ENCODE assay signal across 1 cellular context in the genomic region with DNA sequence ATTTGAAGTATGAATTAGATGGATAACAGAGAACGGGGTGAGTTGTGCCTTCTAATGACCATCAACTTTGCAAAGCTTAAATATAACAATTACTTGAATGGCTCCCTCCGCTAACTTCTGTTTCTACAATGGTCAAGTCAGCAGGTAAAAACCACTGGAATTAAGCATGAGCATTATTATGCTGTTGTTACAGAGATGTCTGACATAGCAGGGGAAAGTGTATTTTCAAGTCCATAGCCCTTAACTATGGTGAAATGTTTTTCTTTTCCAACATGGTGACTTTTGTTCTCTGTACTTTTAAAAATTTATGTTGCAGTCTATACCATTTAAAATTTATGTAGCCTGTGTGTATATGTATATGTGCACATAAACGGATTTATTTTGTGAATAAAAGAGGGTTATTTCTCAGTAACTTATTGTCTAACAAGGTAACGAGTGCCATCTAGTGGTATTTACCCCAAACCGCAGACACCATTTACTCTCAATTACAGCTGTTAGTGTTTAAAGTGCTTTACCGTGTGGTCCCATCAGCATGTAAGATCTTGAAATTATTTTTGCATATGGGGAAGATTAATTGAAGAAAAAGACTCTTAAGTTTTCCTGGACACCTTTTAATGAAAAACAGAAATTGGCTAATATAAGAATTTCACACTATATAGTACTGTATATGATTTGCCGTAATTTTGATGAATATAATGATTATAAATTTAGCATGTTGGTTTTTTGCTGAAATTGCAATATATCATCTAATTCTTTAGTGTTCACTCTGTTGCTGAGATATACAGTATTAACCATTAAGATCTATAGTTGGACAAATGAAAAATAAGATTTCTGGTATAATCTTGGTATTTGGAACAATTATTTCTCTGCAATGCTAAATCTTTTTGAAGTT.
A peak's percentile ranks its signal among the peaks of the same experiment; 100 is the strongest.
TF ChIP-seq lines count a peak whose summit lies in the region.

No MANE protein-coding gene starts in this region.

TF ChIP-seq in GM12878, 131 proteins besides CTCF, POLR2A, EP300 and RAD21 (continued from another document):
- TF ChIP-seq, protein P1, sequence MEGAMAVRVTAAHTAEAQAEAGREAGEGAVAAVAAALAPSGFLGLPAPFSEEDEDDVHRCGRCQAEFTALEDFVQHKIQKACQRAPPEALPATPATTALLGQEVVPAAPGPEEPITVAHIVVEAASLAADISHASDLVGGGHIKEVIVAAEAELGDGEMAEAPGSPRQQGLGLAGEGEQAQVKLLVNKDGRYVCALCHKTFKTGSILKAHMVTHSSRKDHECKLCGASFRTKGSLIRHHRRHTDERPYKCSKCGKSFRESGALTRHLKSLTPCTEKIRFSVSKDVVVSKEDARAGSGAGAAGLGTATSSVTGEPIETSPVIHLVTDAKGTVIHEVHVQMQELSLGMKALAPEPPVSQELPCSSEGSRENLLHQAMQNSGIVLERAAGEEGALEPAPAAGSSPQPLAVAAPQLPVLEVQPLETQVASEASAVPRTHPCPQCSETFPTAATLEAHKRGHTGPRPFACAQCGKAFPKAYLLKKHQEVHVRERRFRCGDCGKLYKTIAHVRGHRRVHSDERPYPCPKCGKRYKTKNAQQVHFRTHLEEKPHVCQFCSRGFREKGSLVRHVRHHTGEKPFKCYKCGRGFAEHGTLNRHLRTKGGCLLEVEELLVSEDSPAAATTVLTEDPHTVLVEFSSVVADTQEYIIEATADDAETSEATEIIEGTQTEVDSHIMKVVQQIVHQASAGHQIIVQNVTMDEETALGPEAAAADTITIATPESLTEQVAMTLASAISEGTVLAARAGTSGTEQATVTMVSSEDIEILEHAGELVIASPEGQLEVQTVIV (IDR thresholded peaks at IDR 0.05; ENCODE audit: borderline replicate concordance, partially characterized antibody) = no peak
- TF ChIP-seq, protein P2, sequence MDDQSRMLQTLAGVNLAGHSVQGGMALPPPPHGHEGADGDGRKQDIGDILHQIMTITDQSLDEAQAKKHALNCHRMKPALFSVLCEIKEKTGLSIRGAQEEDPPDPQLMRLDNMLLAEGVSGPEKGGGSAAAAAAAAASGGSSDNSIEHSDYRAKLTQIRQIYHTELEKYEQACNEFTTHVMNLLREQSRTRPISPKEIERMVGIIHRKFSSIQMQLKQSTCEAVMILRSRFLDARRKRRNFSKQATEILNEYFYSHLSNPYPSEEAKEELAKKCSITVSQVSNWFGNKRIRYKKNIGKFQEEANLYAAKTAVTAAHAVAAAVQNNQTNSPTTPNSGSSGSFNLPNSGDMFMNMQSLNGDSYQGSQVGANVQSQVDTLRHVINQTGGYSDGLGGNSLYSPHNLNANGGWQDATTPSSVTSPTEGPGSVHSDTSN (IDR thresholded peaks at IDR 0.05; ENCODE audit: insufficient replicate concordance, low read depth, low read length) = no peak
- TF ChIP-seq ATF7 (IDR thresholded peaks at IDR 0.05; ENCODE audit: low read depth) (no peak), ASH2L (IDR thresholded peaks at IDR 0.05; ENCODE audit: borderline replicate concordance, low read depth) (no peak), MEF2B (IDR thresholded peaks at IDR 0.05; ENCODE audit: partially characterized antibody, poor library complexity, severe bottlenecking) (no peak), EZH2 (IDR thresholded peaks at IDR 0.05; ENCODE audit: borderline replicate concordance, control insufficient read depth, low read depth, low read length) (no peak), MXI1 (IDR thresholded peaks at IDR 0.05; ENCODE audit: low read depth, low read length) (no peak), CBFB (IDR thresholded peaks at IDR 0.05; ENCODE audit: low read depth) (peak; percentile 86), CHD2 (IDR thresholded peaks at IDR 0.05; ENCODE audit: borderline replicate concordance, low read depth, low read length) (no peak), JUND (IDR thresholded peaks at IDR 0.05; ENCODE audit: low read depth, low read length) (no peak)
- TF ChIP-seq, protein P3, sequence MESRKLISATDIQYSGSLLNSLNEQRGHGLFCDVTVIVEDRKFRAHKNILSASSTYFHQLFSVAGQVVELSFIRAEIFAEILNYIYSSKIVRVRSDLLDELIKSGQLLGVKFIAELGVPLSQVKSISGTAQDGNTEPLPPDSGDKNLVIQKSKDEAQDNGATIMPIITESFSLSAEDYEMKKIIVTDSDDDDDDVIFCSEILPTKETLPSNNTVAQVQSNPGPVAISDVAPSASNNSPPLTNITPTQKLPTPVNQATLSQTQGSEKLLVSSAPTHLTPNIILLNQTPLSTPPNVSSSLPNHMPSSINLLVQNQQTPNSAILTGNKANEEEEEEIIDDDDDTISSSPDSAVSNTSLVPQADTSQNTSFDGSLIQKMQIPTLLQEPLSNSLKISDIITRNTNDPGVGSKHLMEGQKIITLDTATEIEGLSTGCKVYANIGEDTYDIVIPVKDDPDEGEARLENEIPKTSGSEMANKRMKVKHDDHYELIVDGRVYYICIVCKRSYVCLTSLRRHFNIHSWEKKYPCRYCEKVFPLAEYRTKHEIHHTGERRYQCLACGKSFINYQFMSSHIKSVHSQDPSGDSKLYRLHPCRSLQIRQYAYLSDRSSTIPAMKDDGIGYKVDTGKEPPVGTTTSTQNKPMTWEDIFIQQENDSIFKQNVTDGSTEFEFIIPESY (IDR thresholded peaks at IDR 0.05) = 0 out of 2 replicates have a peak, but pooled peaks have one; percentile 27
- TF ChIP-seq, protein P4, sequence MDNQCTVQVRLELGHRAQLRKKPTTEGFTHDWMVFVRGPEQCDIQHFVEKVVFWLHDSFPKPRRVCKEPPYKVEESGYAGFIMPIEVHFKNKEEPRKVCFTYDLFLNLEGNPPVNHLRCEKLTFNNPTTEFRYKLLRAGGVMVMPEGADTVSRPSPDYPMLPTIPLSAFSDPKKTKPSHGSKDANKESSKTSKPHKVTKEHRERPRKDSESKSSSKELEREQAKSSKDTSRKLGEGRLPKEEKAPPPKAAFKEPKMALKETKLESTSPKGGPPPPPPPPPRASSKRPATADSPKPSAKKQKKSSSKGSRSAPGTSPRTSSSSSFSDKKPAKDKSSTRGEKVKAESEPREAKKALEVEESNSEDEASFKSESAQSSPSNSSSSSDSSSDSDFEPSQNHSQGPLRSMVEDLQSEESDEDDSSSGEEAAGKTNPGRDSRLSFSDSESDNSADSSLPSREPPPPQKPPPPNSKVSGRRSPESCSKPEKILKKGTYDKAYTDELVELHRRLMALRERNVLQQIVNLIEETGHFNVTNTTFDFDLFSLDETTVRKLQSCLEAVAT (IDR thresholded peaks at IDR 0.05) = 0 out of 2 replicates have a peak, but pooled peaks have one; percentile 24
- TF ChIP-seq, protein P5, sequence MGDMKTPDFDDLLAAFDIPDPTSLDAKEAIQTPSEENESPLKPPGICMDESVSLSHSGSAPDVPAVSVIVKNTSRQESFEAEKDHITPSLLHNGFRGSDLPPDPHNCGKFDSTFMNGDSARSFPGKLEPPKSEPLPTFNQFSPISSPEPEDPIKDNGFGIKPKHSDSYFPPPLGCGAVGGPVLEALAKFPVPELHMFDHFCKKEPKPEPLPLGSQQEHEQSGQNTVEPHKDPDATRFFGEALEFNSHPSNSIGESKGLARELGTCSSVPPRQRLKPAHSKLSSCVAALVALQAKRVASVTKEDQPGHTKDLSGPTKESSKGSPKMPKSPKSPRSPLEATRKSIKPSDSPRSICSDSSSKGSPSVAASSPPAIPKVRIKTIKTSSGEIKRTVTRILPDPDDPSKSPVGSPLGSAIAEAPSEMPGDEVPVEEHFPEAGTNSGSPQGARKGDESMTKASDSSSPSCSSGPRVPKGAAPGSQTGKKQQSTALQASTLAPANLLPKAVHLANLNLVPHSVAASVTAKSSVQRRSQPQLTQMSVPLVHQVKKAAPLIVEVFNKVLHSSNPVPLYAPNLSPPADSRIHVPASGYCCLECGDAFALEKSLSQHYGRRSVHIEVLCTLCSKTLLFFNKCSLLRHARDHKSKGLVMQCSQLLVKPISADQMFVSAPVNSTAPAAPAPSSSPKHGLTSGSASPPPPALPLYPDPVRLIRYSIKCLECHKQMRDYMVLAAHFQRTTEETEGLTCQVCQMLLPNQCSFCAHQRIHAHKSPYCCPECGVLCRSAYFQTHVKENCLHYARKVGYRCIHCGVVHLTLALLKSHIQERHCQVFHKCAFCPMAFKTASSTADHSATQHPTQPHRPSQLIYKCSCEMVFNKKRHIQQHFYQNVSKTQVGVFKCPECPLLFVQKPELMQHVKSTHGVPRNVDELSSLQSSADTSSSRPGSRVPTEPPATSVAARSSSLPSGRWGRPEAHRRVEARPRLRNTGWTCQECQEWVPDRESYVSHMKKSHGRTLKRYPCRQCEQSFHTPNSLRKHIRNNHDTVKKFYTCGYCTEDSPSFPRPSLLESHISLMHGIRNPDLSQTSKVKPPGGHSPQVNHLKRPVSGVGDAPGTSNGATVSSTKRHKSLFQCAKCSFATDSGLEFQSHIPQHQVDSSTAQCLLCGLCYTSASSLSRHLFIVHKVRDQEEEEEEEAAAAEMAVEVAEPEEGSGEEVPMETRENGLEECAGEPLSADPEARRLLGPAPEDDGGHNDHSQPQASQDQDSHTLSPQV (IDR thresholded peaks at IDR 0.05) = 0 out of 2 replicates have a peak, but pooled peaks have one; percentile 43
